Comparison of ENCODE assay signal across 33 cellular contexts in genomic region chr18:75340206-75340605, GRCh38.
"Had no signal": no experiment of that assay in that cellular context is flagged by ENCODE, and none has a peak within 500 bp of the region (broad histone marks: within the 10 kb centered on the region; RNA-seq: fewer than 3 reads in every experiment).

No MANE protein-coding gene starts in this region.

- H3K4me3 ChIP-seq: ascending aorta, coronary artery, dorsolateral prefrontal cortex, gastrocnemius medialis, heart left ventricle had no signal

- H3K36me3 ChIP-seq: ascending aorta, brain microvascular endothelial cell, gastrocnemius medialis, heart left ventricle, WERI-Rb-1 had no signal

- H3K4me1 ChIP-seq: ascending aorta, foreskin keratinocyte, gastrocnemius medialis, heart left ventricle had no signal

- ATAC-seq: activated CD4-positive, CD25-positive, alpha-beta regulatory T cell treated with anti-CD3 and anti-CD28 coated beads, Interleukin-2, amount 50 U/mL, for 24 hours; activated naive CD4-positive, alpha-beta T cell treated with anti-CD3 and anti-CD28 coated beads, Interleukin-2, amount 50 U/mL, for 72 hours; activated T-cell treated with anti-CD3 and anti-CD28 coated beads, Interleukin-2, amount 50 U/mL, for 72 hours; esophagus mucosa; foreskin keratinocyte; gastrocnemius medialis; heart left ventricle; T-helper 17 cell had no signal

- H3K9me3 ChIP-seq: ascending aorta, gastrocnemius medialis, heart left ventricle had no signal

- H3K27me3 ChIP-seq: ascending aorta, brain microvascular endothelial cell, foreskin keratinocyte, gastrocnemius medialis, heart left ventricle had no signal

- H3K36me3 Mint-ChIP-seq: activated naive CD4-positive, alpha-beta T cell treated with anti-CD3 and anti-CD28 coated beads, Interleukin-2, amount 10 ng/mL, durations not matched to agents 7 days and 5 days; activated naive CD4-positive, alpha-beta T cell treated with anti-CD3 and anti-CD28 coated beads, Interleukin-2, amount 50 U/mL, for 72 hours; activated naive CD8-positive, alpha-beta T cell treated with anti-CD3 and anti-CD28 coated beads, Interleukin-2, amount 10 ng/mL, durations not matched to agents 7 days and 5 days had no signal

- H3K27ac ChIP-seq: ascending aorta, brain microvascular endothelial cell, coronary artery, dorsolateral prefrontal cortex, foreskin keratinocyte, gastrocnemius medialis, heart left ventricle, WERI-Rb-1 had no signal

- H3K27me3 Mint-ChIP-seq: activated naive CD8-positive, alpha-beta T cell treated with anti-CD3 and anti-CD28 coated beads, Interleukin-2, amount 10 ng/mL, durations not matched to agents 7 days and 5 days; activated T-cell treated with anti-CD3 and anti-CD28 coated beads, Interleukin-2, amount 50 U/mL, for 24 hours; dendritic cell treated with granulocyte-macrophage colony-stimulating factor and Interleukin-4, amounts not matched to agents 40 ng/mL and 50 ng/mL, for 4 days had no signal

- H3K4me3 Mint-ChIP-seq: activated B cell treated with CpG ODN at 0.5 μM for 24 hours; activated naive CD4-positive, alpha-beta T cell treated with anti-CD3 and anti-CD28 coated beads, Interleukin-2, amount 10 ng/mL, durations not matched to agents 7 days and 5 days; activated naive CD8-positive, alpha-beta T cell treated with anti-CD3 and anti-CD28 coated beads, Interleukin-2, amount 10 ng/mL, durations not matched to agents 7 days and 5 days; activated T-cell treated with anti-CD3 and anti-CD28 coated beads, Interleukin-2, amount 50 U/mL, for 24 hours; activated T-cell treated with anti-CD3 and anti-CD28 coated beads, Interleukin-2, amount 50 U/mL, for 72 hours; central memory CD8-positive, alpha-beta T cell; dendritic cell treated with granulocyte-macrophage colony-stimulating factor and Interleukin-4, amounts not matched to agents 40 ng/mL and 50 ng/mL, for 4 days; endodermal cell; T-helper 17 cell; T-helper 2 cell treated with Interferon-gamma antibody and Interleukin-4, amounts not matched to agents 5 μg/mL and 100 μg/mL, for 36 hours had no signal

- H3K9me3 Mint-ChIP-seq: activated B cell treated with CpG ODN at 0.5 μM for 24 hours; activated naive CD4-positive, alpha-beta T cell treated with anti-CD3 and anti-CD28 coated beads, Interleukin-2, amount 10 ng/mL, durations not matched to agents 7 days and 5 days; activated naive CD4-positive, alpha-beta T cell treated with anti-CD3 and anti-CD28 coated beads, Interleukin-2, amount 50 U/mL, for 72 hours; activated naive CD8-positive, alpha-beta T cell treated with anti-CD3 and anti-CD28 coated beads, Interleukin-2, amount 10 ng/mL, durations not matched to agents 7 days and 5 days; activated T-cell treated with anti-CD3 and anti-CD28 coated beads, Interleukin-2, amount 50 U/mL, for 24 hours; activated T-cell treated with anti-CD3 and anti-CD28 coated beads, Interleukin-2, amount 50 U/mL, for 72 hours; central memory CD8-positive, alpha-beta T cell; dendritic cell treated with granulocyte-macrophage colony-stimulating factor and Interleukin-4, amounts not matched to agents 40 ng/mL and 50 ng/mL, for 4 days; endodermal cell; T-helper 2 cell treated with Interferon-gamma antibody and Interleukin-4, amounts not matched to agents 5 μg/mL and 100 μg/mL, for 36 hours had no signal

- H3K27ac Mint-ChIP-seq: activated B cell treated with CpG ODN at 0.5 μM for 24 hours; activated naive CD4-positive, alpha-beta T cell treated with anti-CD3 and anti-CD28 coated beads, Interleukin-2, amount 10 ng/mL, durations not matched to agents 7 days and 5 days; activated naive CD4-positive, alpha-beta T cell treated with anti-CD3 and anti-CD28 coated beads, Interleukin-2, amount 50 U/mL, for 72 hours; activated naive CD8-positive, alpha-beta T cell treated with anti-CD3 and anti-CD28 coated beads, Interleukin-2, amount 10 ng/mL, durations not matched to agents 7 days and 5 days; activated T-cell treated with anti-CD3 and anti-CD28 coated beads, Interleukin-2, amount 50 U/mL, for 24 hours; activated T-cell treated with anti-CD3 and anti-CD28 coated beads, Interleukin-2, amount 50 U/mL, for 72 hours; dendritic cell treated with granulocyte-macrophage colony-stimulating factor and Interleukin-4, amounts not matched to agents 40 ng/mL and 50 ng/mL, for 4 days; endodermal cell; T-helper 17 cell; T-helper 2 cell treated with Interferon-gamma antibody and Interleukin-4, amounts not matched to agents 5 μg/mL and 100 μg/mL, for 36 hours had no signal

- H3K4me1 Mint-ChIP-seq: activated B cell treated with CpG ODN at 0.5 μM for 24 hours; activated naive CD4-positive, alpha-beta T cell treated with anti-CD3 and anti-CD28 coated beads, Interleukin-2, amount 10 ng/mL, durations not matched to agents 7 days and 5 days; activated naive CD8-positive, alpha-beta T cell treated with anti-CD3 and anti-CD28 coated beads, Interleukin-2, amount 10 ng/mL, durations not matched to agents 7 days and 5 days; central memory CD8-positive, alpha-beta T cell; T-helper 17 cell had no signal

- DNase-seq: activated B cell treated with CpG ODN at 0.5 μM for 24 hours; activated CD4-positive, alpha-beta T cell treated with anti-CD3 and anti-CD28 coated beads for 48 hours; activated CD4-positive, alpha-beta T cell treated with anti-CD3 and anti-CD28 coated beads, Interleukin-2, amount 50 U/mL, for 1 hour; activated CD4-positive, alpha-beta T cell treated with anti-CD3 and anti-CD28 coated beads, Interleukin-2, amount 50 U/mL, for 48 hours; activated CD8-positive, alpha-beta memory T cell treated with anti-CD3 and anti-CD28 coated beads, Interleukin-2, amount 50 U/mL, for 48 hours; activated gamma-delta T cell; activated naive CD4-positive, alpha-beta T cell; activated naive CD4-positive, alpha-beta T cell treated with anti-CD3 and anti-CD28 coated beads, Interleukin-2, amount 10 ng/mL, durations not matched to agents 7 days and 5 days; activated naive CD8-positive, alpha-beta T cell treated with anti-CD3 and anti-CD28 coated beads, Interleukin-2, amount 10 ng/mL, durations not matched to agents 7 days and 5 days; activated T-cell treated with anti-CD3 and anti-CD28 coated beads for 4 hours; activated T-cell treated with anti-CD3 and anti-CD28 coated beads, Interleukin-2, amount 50 U/mL, for 24 hours; activated T-cell treated with anti-CD3 and anti-CD28 coated beads, Interleukin-2, amount 50 U/mL, for 72 hours; brain microvascular endothelial cell; effector memory CD4-positive, alpha-beta T cell; endodermal cell; foreskin keratinocyte; gastrocnemius medialis; glutamatergic neuron; heart left ventricle; T-helper 1 cell; T-helper 17 cell; T1000; WERI-Rb-1 had no signal

- FAIRE-seq: bronchial epithelial cell had no signal
